Comparison of ENCODE assay signal across 8 cellular contexts in the genomic region with DNA sequence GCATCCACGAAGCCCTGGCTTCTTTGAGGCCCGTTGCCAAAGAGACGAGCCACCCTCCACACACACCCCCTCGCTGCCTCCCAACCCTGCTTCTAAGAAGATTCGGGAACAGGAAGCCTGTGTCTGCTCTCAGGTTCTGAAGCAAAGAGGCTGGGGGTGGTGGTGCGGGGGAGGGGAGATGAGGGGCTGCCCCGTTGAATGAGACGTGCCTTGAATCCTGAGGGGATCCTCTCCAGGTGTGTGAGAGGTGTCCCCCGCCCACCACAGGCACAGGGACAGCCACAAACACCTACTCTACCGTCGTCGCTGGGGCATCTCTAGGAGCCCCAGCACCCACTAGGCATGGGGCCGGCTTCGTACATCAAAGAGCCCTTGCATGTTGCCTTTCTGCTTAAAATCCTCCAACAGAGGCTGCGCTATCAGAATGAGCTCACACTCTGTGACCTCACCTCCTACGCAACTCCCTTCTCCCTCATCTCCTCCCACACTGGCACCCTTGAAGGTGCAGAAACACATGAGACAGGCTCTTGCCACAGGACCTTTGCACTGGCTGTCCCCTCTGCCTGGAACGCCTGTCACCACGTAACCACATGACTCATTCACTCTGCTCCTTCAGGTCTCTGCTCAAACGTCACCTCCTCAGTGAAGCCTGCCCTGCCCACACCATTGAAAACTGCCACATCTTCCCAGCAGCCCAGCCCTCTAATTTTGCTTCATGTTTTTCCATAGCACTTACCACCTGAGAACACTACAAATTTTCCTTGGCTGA.
DNase-seq lines count a peak whose midpoint lies in the region; ATAC-seq and TF ChIP-seq lines count a peak whose summit lies in the region.

No MANE protein-coding gene starts in this region.

- peak overlapping the region; percentile 30 for H3K4me3 Mint-ChIP-seq in T-helper 2 cell treated with Interferon-gamma antibody and Interleukin-4, amounts not matched to agents 5 μg/mL and 100 μg/mL, for 36 hours
- H3K4me3 Mint-ChIP-seq in activated naive CD8-positive, alpha-beta T cell treated with anti-CD3 and anti-CD28 coated beads, Interleukin-2, amount 50 U/mL, for 24 hours, result peak overlapping the region; percentile 73

- TF ChIP-seq CTCF in GM13977 (IDR thresholded peaks at IDR 0.05; ENCODE audit: extremely low read depth, insufficient read depth, missing control alignments), result no peak

- DNase-seq in GM13977 (ENCODE audit: low spot score) (peak; percentile 62), dedifferentiated amniotic fluid mesenchymal stem cell (ENCODE audit: extremely low spot score) (no peak), AG08396 (ENCODE audit: low spot score) (no peak)
- DNase-seq in T-helper 2 cell treated with Interferon-gamma antibody and Interleukin-4, amounts not matched to agents 5 μg/mL and 100 μg/mL, for 36 hours (ENCODE audit: low spot score), result peak; percentile 94
- DNase-seq in activated naive CD8-positive, alpha-beta T cell treated with anti-CD3 and anti-CD28 coated beads, Interleukin-2, amount 50 U/mL, for 24 hours, result peak; percentile 89
- DNase-seq in stimulated activated CD4-positive, alpha-beta T cell treated with anti-CD3 and anti-CD28 coated beads, Interleukin-15, amount 100 ng/mL, for 24 hours, result peak; percentile 95

- in situ Hi-C loops in GM13977 (cut with MboI; ENCODE audit: low pct_unique_long_range_greater_than_20kb, low sequenced_read_pairs, unreplicated experiment), result no loop called here

- H3K9me3 Mint-ChIP-seq in T-helper 2 cell treated with Interferon-gamma antibody and Interleukin-4, amounts not matched to agents 5 μg/mL and 100 μg/mL, for 36 hours, result peaks cover 6% of the 10 kb centered on the region
- H3K9me3 Mint-ChIP-seq in activated naive CD8-positive, alpha-beta T cell treated with anti-CD3 and anti-CD28 coated beads, Interleukin-2, amount 50 U/mL, for 24 hours, result no peaks in the 10 kb centered on the region

- peak; percentile 88 for ATAC-seq in activated naive CD8-positive, alpha-beta T cell treated with anti-CD3 and anti-CD28 coated beads, Interleukin-2, amount 50 U/mL, for 24 hours
- no peak for ATAC-seq in GM21576 (IDR thresholded peaks at IDR 0.05; ENCODE audit: unreplicated experiment)
- ATAC-seq in HG03432 (IDR thresholded peaks at IDR 0.05; ENCODE audit: unreplicated experiment), result no peak

- H3K27ac Mint-ChIP-seq in T-helper 2 cell treated with Interferon-gamma antibody and Interleukin-4, amounts not matched to agents 5 μg/mL and 100 μg/mL, for 36 hours, result peak overlapping the region; percentile 76
- H3K27ac Mint-ChIP-seq in activated naive CD8-positive, alpha-beta T cell treated with anti-CD3 and anti-CD28 coated beads, Interleukin-2, amount 50 U/mL, for 24 hours, result peak overlapping the region; percentile 99

- peaks cover 2% of the 10 kb centered on the region for H3K27me3 Mint-ChIP-seq in T-helper 2 cell treated with Interferon-gamma antibody and Interleukin-4, amounts not matched to agents 5 μg/mL and 100 μg/mL, for 36 hours (ENCODE audit: low read depth)
- H3K27me3 Mint-ChIP-seq in activated naive CD8-positive, alpha-beta T cell treated with anti-CD3 and anti-CD28 coated beads, Interleukin-2, amount 50 U/mL, for 24 hours, result peaks cover 5% of the 10 kb centered on the region

- peaks cover 41% of the 10 kb centered on the region for H3K4me1 Mint-ChIP-seq in T-helper 2 cell treated with Interferon-gamma antibody and Interleukin-4, amounts not matched to agents 5 μg/mL and 100 μg/mL, for 36 hours (ENCODE audit: low read depth)
- peaks cover 94% of the 10 kb centered on the region for H3K4me1 Mint-ChIP-seq in activated naive CD8-positive, alpha-beta T cell treated with anti-CD3 and anti-CD28 coated beads, Interleukin-2, amount 50 U/mL, for 24 hours

- H3K36me3 Mint-ChIP-seq in T-helper 2 cell treated with Interferon-gamma antibody and Interleukin-4, amounts not matched to agents 5 μg/mL and 100 μg/mL, for 36 hours (ENCODE audit: low read depth), result peaks cover 23% of the 10 kb centered on the region
- H3K36me3 Mint-ChIP-seq in activated naive CD8-positive, alpha-beta T cell treated with anti-CD3 and anti-CD28 coated beads, Interleukin-2, amount 50 U/mL, for 24 hours (ENCODE audit: low read depth), result peaks cover 27% of the 10 kb centered on the region

Comparison
In these comparisons a context has a peak if more than half of its experiments do, and no peak if none do; other contexts are left out.
1. DNase-seq: peak in GM13977 (single experiment), T-helper 2 cell treated with Interferon-gamma antibody and Interleukin-4, amounts not matched to agents 5 μg/mL and 100 μg/mL, for 36 hours (single experiment), activated naive CD8-positive, alpha-beta T cell treated with anti-CD3 and anti-CD28 coated beads, Interleukin-2, amount 50 U/mL, for 24 hours (single experiment) and stimulated activated CD4-positive, alpha-beta T cell treated with anti-CD3 and anti-CD28 coated beads, Interleukin-15, amount 100 ng/mL, for 24 hours (single experiment); none in dedifferentiated amniotic fluid mesenchymal stem cell (single experiment) and AG08396 (single experiment).